In the genomic region with DNA sequence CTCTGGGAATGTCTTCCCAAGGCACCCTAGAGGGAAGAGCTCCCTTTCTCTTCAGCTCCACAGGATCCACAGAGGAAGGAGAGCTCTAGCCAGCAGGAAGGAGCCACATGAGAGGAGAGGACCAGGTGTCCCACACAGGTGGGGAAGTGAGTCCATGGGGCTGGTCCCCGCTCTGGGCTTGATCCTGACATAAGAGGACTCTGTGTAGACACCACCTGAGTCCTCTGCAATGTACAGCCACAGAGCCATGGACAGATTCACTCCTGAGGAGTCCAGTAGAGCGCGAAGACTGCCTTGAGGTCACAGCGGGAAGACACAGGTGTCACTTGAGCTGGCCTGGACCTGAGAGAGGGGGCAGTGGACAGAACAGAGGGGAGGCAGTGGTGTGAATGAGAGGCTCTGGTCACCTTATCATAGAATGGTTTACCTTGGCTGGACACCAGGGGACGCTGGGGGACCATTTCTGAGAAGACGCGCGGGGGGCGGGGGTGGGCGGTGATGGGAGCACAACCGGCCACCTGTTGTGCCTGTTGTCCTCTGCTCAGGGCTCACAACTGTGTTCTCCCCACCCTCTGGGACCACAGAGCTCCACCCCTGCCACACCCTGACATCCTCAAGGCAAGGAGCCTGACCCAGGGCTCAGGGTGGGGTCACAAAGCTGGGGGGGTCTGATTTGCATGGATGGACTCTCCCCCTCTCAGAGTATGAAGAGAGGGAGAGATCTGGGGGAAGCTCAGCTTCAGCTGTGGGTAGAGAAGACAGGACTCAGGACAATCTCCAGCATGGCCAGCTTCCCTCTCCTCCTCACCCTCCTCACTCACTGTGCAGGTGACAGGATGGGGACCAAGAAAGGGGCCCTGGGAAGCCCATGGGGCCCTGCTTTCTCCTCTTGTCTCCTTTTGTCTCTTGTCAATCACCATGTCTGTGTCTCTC, we compare ENCODE assay signal across 10 cellular contexts.
DNase-seq lines count a peak whose midpoint lies in the region; ATAC-seq, FAIRE-seq and TF ChIP-seq lines count a peak whose summit lies in the region.
"Had no signal": no experiment of that assay in that cellular context is flagged by ENCODE, and none has a peak within 500 bp of the region (broad histone marks: within the 10 kb centered on the region; RNA-seq: fewer than 3 reads in every experiment).

No MANE protein-coding gene starts in this region.

- POLR2A ChIA-PET in PC-9 (lab: Charles Lee; ENCODE audit: unreplicated experiment) = no interaction called here

- no peaks in the 10 kb centered on the region for H3K4me1 ChIP-seq in BE2C
- H3K4me1 ChIP-seq in PC-9 (replicated peaks; ENCODE audit: insufficient read depth) = no peaks in the 10 kb centered on the region
- H3K4me1 ChIP-seq in keratinocyte (ENCODE audit: control insufficient read depth, extremely low read depth, insufficient read depth, low read length) = no peaks in the 10 kb centered on the region

- in situ Hi-C loops in GM13977 (cut with MboI; ENCODE audit: low pct_unique_long_range_greater_than_20kb, low sequenced_read_pairs, unreplicated experiment) (no loop called here), KBM-7 (cut with MboI; ENCODE audit: low pct_unique_long_range_greater_than_20kb, low sequenced_read_pairs) (no loop called here)

- H4K20me1 ChIP-seq in PC-9 (ENCODE audit: insufficient read depth) (no peaks in the 10 kb centered on the region), keratinocyte (ENCODE audit: control insufficient read depth, extremely low read depth, insufficient read depth, low read length) (no peaks in the 10 kb centered on the region)

- H3K9me3 ChIP-seq in BE2C = no peaks in the 10 kb centered on the region
- no peaks in the 10 kb centered on the region for H3K9me3 ChIP-seq in PC-9 (ENCODE audit: insufficient read depth, low read depth)
- H3K9me3 ChIP-seq in keratinocyte (ENCODE audit: control insufficient read depth, low read depth, low read length) = no peaks in the 10 kb centered on the region

- peak; percentile 21; the same call in 1 of the 2 replicates for TF ChIP-seq CTCF in BE2C (IDR thresholded peaks at IDR 0.05; ENCODE audit: low read depth, low read length)
- TF ChIP-seq CTCF in GM13977 (IDR thresholded peaks at IDR 0.05; ENCODE audit: extremely low read depth, insufficient read depth, missing control alignments) = peak; percentile 38
- TF ChIP-seq CTCF in PC-9 (conservative IDR thresholded peaks at IDR 0.05) = peak; percentile 31; the same call in 1 of the 2 replicates
- peak in 2 of 3 experiments; percentile 15 to 33 for TF ChIP-seq CTCF in keratinocyte (optimal IDR thresholded peaks at IDR 0.05 in 1 of 3, IDR thresholded peaks at IDR 0.05 in 1 of 3, conservative IDR thresholded peaks at IDR 0.05 in 1 of 3; ENCODE audit: extremely low read depth in 1 of 3, insufficient read depth in 2 of 3, low read length in 3 of 3)

- ATAC-seq in HG02852 (IDR thresholded peaks at IDR 0.05; ENCODE audit: unreplicated experiment) (no peak), HG03439 (IDR thresholded peaks at IDR 0.05; ENCODE audit: unreplicated experiment) (no peak), left cardiac atrium (no peak)

- peaks cover 25% of the 10 kb centered on the region for H3K27me3 ChIP-seq in BE2C
- peaks cover 62% of the 10 kb centered on the region for H3K27me3 ChIP-seq in PC-9 (ENCODE audit: insufficient read depth, low read depth)
- H3K27me3 ChIP-seq in keratinocyte (ENCODE audit: control insufficient read depth, extremely low read depth, insufficient read depth, low read length) = peaks cover 9% of the 10 kb centered on the region

- intact Hi-C loops in PC-9 (cut with micrococcal nuclease; ENCODE audit: unreplicated experiment) (no loop called here), left cardiac atrium (cut with DNase I) (no loop called here)

- H3F3A ChIP-seq in PC-9 (ENCODE audit: insufficient read depth, low read depth) = no peaks in the 10 kb centered on the region

- H2AFZ ChIP-seq in PC-9 (no peak overlapping the region), keratinocyte (ENCODE audit: control insufficient read depth, low read length) (no peak overlapping the region)

- no peak overlapping the region for H3K9ac ChIP-seq in keratinocyte (ENCODE audit: control insufficient read depth, extremely low read depth, insufficient read depth, low read length)

- H3K9me2 ChIP-seq in PC-9 (ENCODE audit: insufficient read depth) = no peaks in the 10 kb centered on the region

- H3K79me2 ChIP-seq in PC-9 (ENCODE audit: low read depth) (no peaks in the 10 kb centered on the region), keratinocyte (ENCODE audit: control insufficient read depth, insufficient read depth, low read length) (no peaks in the 10 kb centered on the region)

- CTCF ChIA-PET in PC-9 (lab: Charles Lee) = no interaction called here

- BruUV-seq in PC-9 (replicated peaks; lab: Mats Ljungman, UMichigan) = no TSS peak

- H3K4me3 ChIP-seq in BE2C (ENCODE audit: low read depth, low read length) (no peak overlapping the region), PC-9 (no peak overlapping the region), keratinocyte (ENCODE audit: control insufficient read depth in 2 of 3, extremely low read depth in 1 of 3, insufficient read depth in 2 of 3, low read depth in 1 of 3, low read length in 3 of 3) (no peak overlapping the region)

- FAIRE-seq in keratinocyte (lab: Jason Lieb, UNC) = no peak
- FAIRE-seq: D721Med had no signal

- DNase-seq in BE2C = peak; percentile 38
- DNase-seq in GM13977 (ENCODE audit: low spot score) = peak; percentile 32
- DNase-seq in PC-9 = no peak
- DNase-seq in keratinocyte (ENCODE audit: low read depth, low spot score) = no peak
- no peak for DNase-seq in KBM-7
- DNase-seq in left cardiac atrium = no peak
- DNase-seq: activated CD4-positive, alpha-beta T cell treated with anti-CD3 and anti-CD28 coated beads, Interleukin-2, amount 50 U/mL, for 1 hour had no signal

- no peaks in the 10 kb centered on the region for H3K9me1 ChIP-seq in keratinocyte (ENCODE audit: control insufficient read depth, extremely low read depth, insufficient read depth, low read length)

- H3K4me2 ChIP-seq in PC-9 (no peak overlapping the region), keratinocyte (ENCODE audit: control insufficient read depth, extremely low read depth, insufficient read depth, low read depth, low read length) (no peak overlapping the region)

- H3K27ac ChIP-seq in PC-9 (no peak overlapping the region), keratinocyte (ENCODE audit: control insufficient read depth, insufficient read depth, low read length) (no peak overlapping the region)

- H3K36me3 ChIP-seq in BE2C (no peaks in the 10 kb centered on the region), PC-9 (ENCODE audit: low read depth) (no peaks in the 10 kb centered on the region), keratinocyte (ENCODE audit: control insufficient read depth in 2 of 2, extremely low read depth in 1 of 2, insufficient read depth in 2 of 2, low read length in 2 of 2) (no peaks in the 10 kb centered on the region)

- dilution Hi-C loops in keratinocyte (cut with MboI; ENCODE audit: extremely low pct_ligation_motif_present, low sequenced_read_pairs) = no loop called here

Comparison
In these comparisons a context has a peak if more than half of its experiments do, and no peak if none do; other contexts are left out.
1. DNase-seq: peak in BE2C (single experiment) and GM13977 (single experiment); none in PC-9 (0 of 2), keratinocyte (single experiment), KBM-7 (single experiment) and left cardiac atrium (single experiment).
2. Peak in every context shown above with its lines, with median percentiles within 50 percentile points of each other: CTCF ChIP-seq.